Comparison of ENCODE assay signal across 24 cellular contexts in the genomic region with DNA sequence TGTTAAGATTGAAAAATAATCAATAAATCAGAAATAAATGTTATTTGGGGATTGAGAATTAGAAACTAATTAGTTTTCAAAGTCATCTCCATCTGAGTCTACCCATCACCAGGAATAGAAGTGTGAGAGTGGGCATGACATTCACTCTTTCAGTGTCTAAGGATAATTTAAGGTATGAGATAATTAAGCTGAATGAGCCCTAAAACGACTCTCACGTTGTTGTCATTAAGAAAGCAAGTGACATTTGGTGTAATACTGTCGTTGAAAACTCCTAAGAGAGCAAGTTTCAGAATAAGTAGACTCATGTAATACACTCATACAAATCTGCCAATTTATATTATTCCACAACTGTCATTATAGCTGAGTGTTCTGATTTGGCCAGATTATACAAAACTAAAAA. TPM values are rescaled to one million over a fixed set of nuclear protein-coding genes. Genes with fewer than 3 reads are reported as not detected.
"Had no signal": no experiment of that assay in that cellular context is flagged by ENCODE, and none has a peak within 500 bp of the region (broad histone marks: within the 10 kb centered on the region; RNA-seq: fewer than 3 reads in every experiment).

No MANE protein-coding gene starts in this region.

- H3K27ac Mint-ChIP-seq: activated CD4-positive, alpha-beta memory T cell treated with anti-CD3 and anti-CD28 coated beads, Interleukin-2, amount 10 ng/mL, durations not matched to agents 7 days and 5 days; activated CD8-positive, alpha-beta memory T cell treated with anti-CD3 and anti-CD28 coated beads, Interleukin-2, amount 10 ng/mL, durations not matched to agents 7 days and 5 days; activated naive CD8-positive, alpha-beta T cell treated with anti-CD3 and anti-CD28 coated beads, Interleukin-2, amount 10 ng/mL, durations not matched to agents 7 days and 5 days; activated T-helper 17 cell treated with anti-CD3 and anti-CD28 coated beads, Interleukin-2, amount 50 U/mL, for 72 hours; brain; progenitor cell of endocrine pancreas had no signal

- H3K4me1 Mint-ChIP-seq: activated CD4-positive, alpha-beta memory T cell treated with anti-CD3 and anti-CD28 coated beads, Interleukin-2, amount 10 ng/mL, durations not matched to agents 7 days and 5 days; activated CD8-positive, alpha-beta memory T cell treated with anti-CD3 and anti-CD28 coated beads, Interleukin-2, amount 10 ng/mL, durations not matched to agents 7 days and 5 days; activated naive CD8-positive, alpha-beta T cell treated with anti-CD3 and anti-CD28 coated beads, Interleukin-2, amount 10 ng/mL, durations not matched to agents 7 days and 5 days; activated T-helper 17 cell treated with anti-CD3 and anti-CD28 coated beads, Interleukin-2, amount 50 U/mL, for 72 hours; central memory CD8-positive, alpha-beta T cell had no signal

- ATAC-seq: activated CD8-positive, alpha-beta memory T cell treated with anti-CD3 and anti-CD28 coated beads, Interleukin-2, amount 10 ng/mL, durations not matched to agents 7 days and 5 days; activated T-helper 17 cell treated with anti-CD3 and anti-CD28 coated beads, Interleukin-2, amount 50 U/mL, for 72 hours; esophagus mucosa; gastroesophageal sphincter; left lung had no signal

- H3K9me3 Mint-ChIP-seq: activated CD4-positive, alpha-beta memory T cell treated with anti-CD3 and anti-CD28 coated beads, Interleukin-2, amount 10 ng/mL, durations not matched to agents 7 days and 5 days; activated naive CD8-positive, alpha-beta T cell treated with anti-CD3 and anti-CD28 coated beads, Interleukin-2, amount 10 ng/mL, durations not matched to agents 7 days and 5 days; brain; central memory CD8-positive, alpha-beta T cell had no signal

- H3K9me3 ChIP-seq: colonic mucosa, gastroesophageal sphincter, heart left ventricle, left lung, tibial artery, uterus had no signal

- H3K4me1 ChIP-seq: colonic mucosa, left lung, uterus had no signal

- H3K4me3 Mint-ChIP-seq: activated CD4-positive, alpha-beta memory T cell treated with anti-CD3 and anti-CD28 coated beads, Interleukin-2, amount 10 ng/mL, durations not matched to agents 7 days and 5 days; activated CD8-positive, alpha-beta memory T cell treated with anti-CD3 and anti-CD28 coated beads, Interleukin-2, amount 10 ng/mL, durations not matched to agents 7 days and 5 days; activated naive CD8-positive, alpha-beta T cell treated with anti-CD3 and anti-CD28 coated beads, Interleukin-2, amount 10 ng/mL, durations not matched to agents 7 days and 5 days; activated T-helper 17 cell treated with anti-CD3 and anti-CD28 coated beads, Interleukin-2, amount 50 U/mL, for 72 hours; brain; central memory CD8-positive, alpha-beta T cell had no signal

- H3K27me3 ChIP-seq: colonic mucosa, gastroesophageal sphincter, heart left ventricle, left lung, tibial artery, uterus had no signal

- H3K4me3 ChIP-seq: colonic mucosa, gastroesophageal sphincter, left lung, tibial artery, uterus had no signal

- DNase-seq: activated CD4-positive, alpha-beta memory T cell treated with anti-CD3 and anti-CD28 coated beads, Interleukin-2, amount 10 ng/mL, durations not matched to agents 7 days and 5 days; activated CD4-positive, alpha-beta T cell treated with anti-CD3 and anti-CD28 coated beads for 48 hours; activated CD4-positive, CD25-positive, alpha-beta regulatory T cell; activated CD8-positive, alpha-beta memory T cell treated with anti-CD3 and anti-CD28 coated beads, Interleukin-2, amount 10 ng/mL, durations not matched to agents 7 days and 5 days; activated naive CD4-positive, alpha-beta T cell treated with Interleukin-2 at 50 U/mL for 16 hours; activated naive CD8-positive, alpha-beta T cell treated with anti-CD3 and anti-CD28 coated beads, Interleukin-2, amount 10 ng/mL, durations not matched to agents 7 days and 5 days; colonic mucosa; heart left ventricle; kidney; left lung; mammary epithelial cell; occipital lobe; stimulated activated CD4-positive, alpha-beta T cell treated with anti-CD3 and anti-CD28 coated beads, Interleukin-2, amount 100 ng/mL, for 24 hours; stimulated activated naive CD4-positive, alpha-beta T cell treated with Interleukin-2 at 50 U/mL for 16 hours; tibial artery; uterus had no signal

- H3K27me3 Mint-ChIP-seq: activated CD4-positive, alpha-beta memory T cell treated with anti-CD3 and anti-CD28 coated beads, Interleukin-2, amount 10 ng/mL, durations not matched to agents 7 days and 5 days; activated CD8-positive, alpha-beta memory T cell treated with anti-CD3 and anti-CD28 coated beads, Interleukin-2, amount 10 ng/mL, durations not matched to agents 7 days and 5 days; activated naive CD8-positive, alpha-beta T cell treated with anti-CD3 and anti-CD28 coated beads, Interleukin-2, amount 10 ng/mL, durations not matched to agents 7 days and 5 days; activated T-helper 17 cell treated with anti-CD3 and anti-CD28 coated beads, Interleukin-2, amount 50 U/mL, for 72 hours; brain; central memory CD8-positive, alpha-beta T cell; progenitor cell of endocrine pancreas had no signal

- H3K36me3 ChIP-seq: colonic mucosa, gastroesophageal sphincter, heart left ventricle, left lung, tibial artery, uterus had no signal

- H3K36me3 Mint-ChIP-seq: activated CD8-positive, alpha-beta memory T cell treated with anti-CD3 and anti-CD28 coated beads, Interleukin-2, amount 10 ng/mL, durations not matched to agents 7 days and 5 days; activated naive CD8-positive, alpha-beta T cell treated with anti-CD3 and anti-CD28 coated beads, Interleukin-2, amount 10 ng/mL, durations not matched to agents 7 days and 5 days; brain had no signal

- H3K27ac ChIP-seq: colonic mucosa, gastroesophageal sphincter, left lung, tibial artery, uterus had no signal

RNA-seq across cellular contexts. Expression of gene AGMO, which starts 7.1 kb away (rescaled TPM):
- total RNA-seq: activated CD4-positive, alpha-beta memory T cell treated with anti-CD3 and anti-CD28 coated beads, Interleukin-2, amount 10 ng/mL, durations not matched to agents 7 days and 5 days; activated CD8-positive, alpha-beta memory T cell treated with anti-CD3 and anti-CD28 coated beads, Interleukin-2, amount 10 ng/mL, durations not matched to agents 7 days and 5 days; activated naive CD8-positive, alpha-beta T cell treated with anti-CD3 and anti-CD28 coated beads, Interleukin-2, amount 10 ng/mL, durations not matched to agents 7 days and 5 days; activated T-helper 17 cell treated with anti-CD3 and anti-CD28 coated beads, Interleukin-2, amount 50 U/mL, for 72 hours; mammary epithelial cell; mononuclear cell; occipital lobe had no signal
- polyA plus RNA-seq: mammary epithelial cell, neural cell had no signal
